17 cellular contexts compared by ENCODE assay signal in genomic region chr5:158414333-158414762, GRCh38.
DNase-seq lines count a peak whose midpoint lies in the region; ATAC-seq and TF ChIP-seq lines count a peak whose summit lies in the region.
"Had no signal": no experiment of that assay in that cellular context is flagged by ENCODE, and none has a peak within 500 bp of the region (broad histone marks: within the 10 kb centered on the region; RNA-seq: fewer than 3 reads in every experiment).

No MANE protein-coding gene starts in this region.

- H3K4me2 ChIP-seq in OCI-LY3 (ENCODE audit: low read length) = peak overlapping the region; percentile 56

- H3K27ac Mint-ChIP-seq in chondrocyte (ENCODE audit: unreplicated experiment) = peak overlapping the region; percentile 25
- H3K27ac Mint-ChIP-seq in activated CD8-positive, alpha-beta T cell treated with anti-CD3 and anti-CD28 coated beads, Interleukin-2, amount 10 ng/mL, durations not matched to agents 7 days and 5 days = no peak overlapping the region
- H3K27ac Mint-ChIP-seq: B cell; naive thymus-derived CD4-positive, alpha-beta T cell had no signal

- DNase-seq in chondrocyte (ENCODE audit: low spot score) (no peak), left ventricle myocardium superior (peak; percentile 28), suprapubic skin (ENCODE audit: low spot score in 2 of 2) (no peak)
- DNase-seq in activated CD8-positive, alpha-beta T cell treated with anti-CD3 and anti-CD28 coated beads, Interleukin-2, amount 10 ng/mL, durations not matched to agents 7 days and 5 days = no peak
- DNase-seq: activated CD4-positive, alpha-beta T cell treated with anti-CD3 and anti-CD28 coated beads, Interleukin-2, amount 50 U/mL, for 4 hours; activated naive CD4-positive, alpha-beta T cell treated with Interleukin-2 at 50 U/mL for 16 hours; erythroblast; naive thymus-derived CD4-positive, alpha-beta T cell; NCI-H1930; posterior cingulate gyrus; WERI-Rb-1 had no signal

- peak; percentile 89 for ATAC-seq in left ventricle myocardium superior
- no peak for ATAC-seq in HG03159 (IDR thresholded peaks at IDR 0.05; ENCODE audit: unreplicated experiment)
- ATAC-seq in activated CD8-positive, alpha-beta T cell treated with anti-CD3 and anti-CD28 coated beads, Interleukin-2, amount 10 ng/mL, durations not matched to agents 7 days and 5 days = no peak
- no peak for ATAC-seq in GM21825 (IDR thresholded peaks at IDR 0.05; ENCODE audit: unreplicated experiment)
- ATAC-seq in HG02970 (IDR thresholded peaks at IDR 0.05; ENCODE audit: low FRiP score, unreplicated experiment) = no peak
- ATAC-seq: naive thymus-derived CD4-positive, alpha-beta T cell had no signal

- H3K9me3 ChIP-seq in OCI-LY3 (ENCODE audit: insufficient read depth, low read length) (no peaks in the 10 kb centered on the region), suprapubic skin (no peaks in the 10 kb centered on the region)

- H3K4me3 Mint-ChIP-seq in chondrocyte (ENCODE audit: unreplicated experiment) = no peak overlapping the region
- H3K4me3 Mint-ChIP-seq in activated CD8-positive, alpha-beta T cell treated with anti-CD3 and anti-CD28 coated beads, Interleukin-2, amount 10 ng/mL, durations not matched to agents 7 days and 5 days = no peak overlapping the region
- H3K4me3 Mint-ChIP-seq: B cell; dendritic cell treated with granulocyte-macrophage colony-stimulating factor and Interleukin-4, amounts not matched to agents 40 ng/mL and 50 ng/mL, for 4 days; naive thymus-derived CD4-positive, alpha-beta T cell had no signal

- H3K4me3 ChIP-seq in OCI-LY3 (ENCODE audit: low read length) (0 out of 2 replicates have a peak overlapping the region, but pooled peaks have one; percentile 32), suprapubic skin (no peak overlapping the region)

- TF ChIP-seq CTCF in OCI-LY3 (IDR thresholded peaks at IDR 0.05; ENCODE audit: low read depth, low read length) (no peak), chondrocyte (IDR thresholded peaks at IDR 0.05) (no peak), suprapubic skin (IDR thresholded peaks at IDR 0.05) (no peak)

- no peaks in the 10 kb centered on the region for H3K79me2 ChIP-seq in OCI-LY3 (ENCODE audit: low read length)

- peak overlapping the region; percentile 79; the same call in 1 of the 2 replicates for H3K27ac ChIP-seq in OCI-LY3 (ENCODE audit: low read length)
- H3K27ac ChIP-seq in suprapubic skin = peak overlapping the region; percentile 57
- H3K27ac ChIP-seq: WERI-Rb-1 had no signal

- H3K4me1 ChIP-seq in OCI-LY3 (ENCODE audit: low read length) (peaks cover 36% of the 10 kb centered on the region), suprapubic skin (no peaks in the 10 kb centered on the region)

- no peaks in the 10 kb centered on the region for H3K36me3 Mint-ChIP-seq in chondrocyte (ENCODE audit: low read depth)
- H3K36me3 Mint-ChIP-seq in activated CD8-positive, alpha-beta T cell treated with anti-CD3 and anti-CD28 coated beads, Interleukin-2, amount 10 ng/mL, durations not matched to agents 7 days and 5 days (ENCODE audit: low read depth) = no peaks in the 10 kb centered on the region
- H3K36me3 Mint-ChIP-seq: naive thymus-derived CD4-positive, alpha-beta T cell had no signal

- no peak for TF ChIP-seq POLR2A in suprapubic skin (IDR thresholded peaks at IDR 0.05)

- H3K4me1 Mint-ChIP-seq in chondrocyte (ENCODE audit: low read depth) = peaks cover 38% of the 10 kb centered on the region
- H3K4me1 Mint-ChIP-seq in activated CD8-positive, alpha-beta T cell treated with anti-CD3 and anti-CD28 coated beads, Interleukin-2, amount 10 ng/mL, durations not matched to agents 7 days and 5 days (ENCODE audit: low read depth) = no peaks in the 10 kb centered on the region

- TF ChIP-seq EP300 in suprapubic skin (IDR thresholded peaks at IDR 0.05) = no peak

- H3K9ac ChIP-seq in OCI-LY3 (ENCODE audit: low read length) = no peak overlapping the region

- H3K36me3 ChIP-seq in OCI-LY3 (replicated peaks; ENCODE audit: low read depth, low read length) (no peaks in the 10 kb centered on the region), suprapubic skin (no peaks in the 10 kb centered on the region)
- H3K36me3 ChIP-seq: WERI-Rb-1 had no signal

- no peaks in the 10 kb centered on the region for H3K9me3 Mint-ChIP-seq in chondrocyte (ENCODE audit: low read depth)
- H3K9me3 Mint-ChIP-seq in activated CD8-positive, alpha-beta T cell treated with anti-CD3 and anti-CD28 coated beads, Interleukin-2, amount 10 ng/mL, durations not matched to agents 7 days and 5 days (ENCODE audit: insufficient read depth) = no peaks in the 10 kb centered on the region
- H3K9me3 Mint-ChIP-seq: dendritic cell treated with granulocyte-macrophage colony-stimulating factor and Interleukin-4, amounts not matched to agents 40 ng/mL and 50 ng/mL, for 4 days had no signal

- H4K20me1 ChIP-seq in OCI-LY3 (ENCODE audit: insufficient read depth, low read length) = no peaks in the 10 kb centered on the region

- 84% methylated on average over 3 of the region's 3 CpGs for WGBS in suprapubic skin

- CTCF ChIA-PET in activated CD8-positive, alpha-beta T cell treated with anti-CD3 and anti-CD28 coated beads, Interleukin-2, amount 10 ng/mL, durations not matched to agents 7 days and 5 days (lab: Charles Lee) = no interaction called here

- intact Hi-C loops in left ventricle myocardium superior (cut with micrococcal nuclease) = no loop called here

- no peak overlapping the region for H2AFZ ChIP-seq in OCI-LY3 (ENCODE audit: low read depth, low read length)

- H3K27me3 ChIP-seq in OCI-LY3 (ENCODE audit: low read depth, low read length) (no peaks in the 10 kb centered on the region), suprapubic skin (no peaks in the 10 kb centered on the region)

- H3K27me3 Mint-ChIP-seq in chondrocyte (ENCODE audit: low read depth) = no peaks in the 10 kb centered on the region
- H3K27me3 Mint-ChIP-seq in activated CD8-positive, alpha-beta T cell treated with anti-CD3 and anti-CD28 coated beads, Interleukin-2, amount 10 ng/mL, durations not matched to agents 7 days and 5 days (ENCODE audit: low read depth) = no peaks in the 10 kb centered on the region
- H3K27me3 Mint-ChIP-seq: B cell had no signal

- POLR2A ChIA-PET in activated CD8-positive, alpha-beta T cell treated with anti-CD3 and anti-CD28 coated beads, Interleukin-2, amount 10 ng/mL, durations not matched to agents 7 days and 5 days (lab: Charles Lee) = no interaction called here
